Comparison of ENCODE assay signal across 17 cellular contexts in genomic region chr17:4178651-4179050, GRCh38. TPM values are rescaled to one million over a fixed set of nuclear protein-coding genes. Genes with fewer than 3 reads are reported as not detected.
DNase-seq lines count a peak whose midpoint lies in the region; ATAC-seq and TF ChIP-seq lines count a peak whose summit lies in the region.
"Had no signal": no experiment of that assay in that cellular context is flagged by ENCODE, and none has a peak within 500 bp of the region (broad histone marks: within the 10 kb centered on the region; RNA-seq: fewer than 3 reads in every experiment).

No MANE protein-coding gene starts in this region.

- no peak for DNase-seq in activated CD8-positive, alpha-beta T cell treated with anti-CD3 and anti-CD28 coated beads, Interleukin-2, amount 10 ng/mL, durations not matched to agents 7 days and 5 days
- no peak for DNase-seq in activated CD8-positive, alpha-beta T cell treated with anti-CD3 and anti-CD28 coated beads for 36 hours
- DNase-seq in CD4-positive, alpha-beta T cell, result no peak
- no peak for DNase-seq in osteocyte (ENCODE audit: extremely low spot score, unreplicated experiment)
- DNase-seq in activated T-helper 2 cell treated with anti-CD3 and anti-CD28 coated beads, Interferon-gamma antibody, Interleukin-2, Interleukin-4, amounts not matched to agents 10 μg/mL and 5 μg/mL and 100 μg/mL, durations not matched to agents 14 hours and 24 hours and 36 hours (ENCODE audit: low spot score), result no peak
- no peak for DNase-seq in stimulated activated CD4-positive, alpha-beta T cell treated with anti-CD3 and anti-CD28 coated beads, Interleukin-15, amount 100 ng/mL, for 24 hours
- DNase-seq: HFFc6, KG1, NCI-H1048, NCI-H1436 treated with DMSO at 0.1 percent for 48 hours, NCI-H2081, NCI-H510A treated with DMSO at 0.1 percent for 48 hours, NCI-H82, PC-3 had no signal

- POLR2A ChIA-PET in activated CD8-positive, alpha-beta T cell treated with anti-CD3 and anti-CD28 coated beads, Interleukin-2, amount 10 ng/mL, durations not matched to agents 7 days and 5 days (lab: Charles Lee), result no interaction called here
- POLR2A ChIA-PET in activated CD8-positive, alpha-beta T cell treated with anti-CD3 and anti-CD28 coated beads for 36 hours (lab: Charles Lee), result interaction anchor here (0.8 kb wide), 1 partner anchor 85 kb away, joined by 3 read pairs; the partner anchor contains the start of gene ANKFY1
- POLR2A ChIA-PET in CD4-positive, alpha-beta T cell (lab: Charles Lee), result interaction anchor here (0.9 to 6.9 kb wide), 2 partner anchors 9 to 35 kb away, joined by 3 to 171 read pairs; partner anchors contain the start of genes CYB5D2 and ZZEF1

- intact Hi-C loops in activated CD8-positive, alpha-beta T cell treated with anti-CD3 and anti-CD28 coated beads for 36 hours (cut with micrococcal nuclease), result no loop called here
- intact Hi-C loops in CD4-positive, alpha-beta T cell (cut with DNase I, micrococcal nuclease), result loop anchor here in 1 of 2 experiments (5.0 kb wide), 1 partner anchor 36 kb away; the partner anchor contains the start of genes CYB5D2 and ZZEF1
- intact Hi-C loops in activated T-helper 2 cell treated with anti-CD3 and anti-CD28 coated beads, Interferon-gamma antibody, Interleukin-2, Interleukin-4, amounts not matched to agents 10 μg/mL and 5 μg/mL and 100 μg/mL, durations not matched to agents 14 hours and 24 hours and 36 hours (cut with micrococcal nuclease), result no loop called here

- no peak for ATAC-seq in activated CD8-positive, alpha-beta T cell treated with anti-CD3 and anti-CD28 coated beads, Interleukin-2, amount 10 ng/mL, durations not matched to agents 7 days and 5 days
- no peak for ATAC-seq in activated CD8-positive, alpha-beta T cell treated with anti-CD3 and anti-CD28 coated beads for 36 hours
- no peak for ATAC-seq in CD4-positive, alpha-beta T cell (ENCODE audit: poor library complexity)
- ATAC-seq in activated T-helper 17 cell treated with anti-CD3 and anti-CD28 coated beads, Interleukin-2, amount 50 U/mL, for 72 hours (replicated peaks), result no peak
- ATAC-seq: PC-3 had no signal

- H3K4me1 Mint-ChIP-seq in activated CD8-positive, alpha-beta T cell treated with anti-CD3 and anti-CD28 coated beads, Interleukin-2, amount 10 ng/mL, durations not matched to agents 7 days and 5 days (ENCODE audit: low read depth), result peaks cover 46% of the 10 kb centered on the region
- H3K4me1 Mint-ChIP-seq in activated CD8-positive, alpha-beta T cell treated with anti-CD3 and anti-CD28 coated beads for 36 hours (ENCODE audit: low read depth), result peaks cover 45% of the 10 kb centered on the region
- peaks cover 55% of the 10 kb centered on the region for H3K4me1 Mint-ChIP-seq in CD4-positive, alpha-beta T cell (ENCODE audit: low read depth)
- H3K4me1 Mint-ChIP-seq in activated T-helper 17 cell treated with anti-CD3 and anti-CD28 coated beads, Interleukin-2, amount 50 U/mL, for 72 hours, result peaks cover 40% of the 10 kb centered on the region
- peaks cover 33% of the 10 kb centered on the region for H3K4me1 Mint-ChIP-seq in osteocyte (ENCODE audit: unreplicated experiment)
- peaks cover 39% of the 10 kb centered on the region for H3K4me1 Mint-ChIP-seq in activated T-helper 2 cell treated with anti-CD3 and anti-CD28 coated beads, Interferon-gamma antibody, Interleukin-2, Interleukin-4, amounts not matched to agents 10 μg/mL and 5 μg/mL and 100 μg/mL, durations not matched to agents 14 hours and 24 hours and 36 hours (ENCODE audit: low read depth)

- no peaks in the 10 kb centered on the region for H3K9me3 Mint-ChIP-seq in activated CD8-positive, alpha-beta T cell treated with anti-CD3 and anti-CD28 coated beads, Interleukin-2, amount 10 ng/mL, durations not matched to agents 7 days and 5 days (ENCODE audit: insufficient read depth)
- H3K9me3 Mint-ChIP-seq in activated CD8-positive, alpha-beta T cell treated with anti-CD3 and anti-CD28 coated beads for 36 hours, result no peaks in the 10 kb centered on the region
- no peaks in the 10 kb centered on the region for H3K9me3 Mint-ChIP-seq in CD4-positive, alpha-beta T cell
- H3K9me3 Mint-ChIP-seq in activated T-helper 17 cell treated with anti-CD3 and anti-CD28 coated beads, Interleukin-2, amount 50 U/mL, for 72 hours, result no peaks in the 10 kb centered on the region
- no peaks in the 10 kb centered on the region for H3K9me3 Mint-ChIP-seq in osteocyte (ENCODE audit: unreplicated experiment)
- H3K9me3 Mint-ChIP-seq in activated T-helper 2 cell treated with anti-CD3 and anti-CD28 coated beads, Interferon-gamma antibody, Interleukin-2, Interleukin-4, amounts not matched to agents 10 μg/mL and 5 μg/mL and 100 μg/mL, durations not matched to agents 14 hours and 24 hours and 36 hours, result no peaks in the 10 kb centered on the region
- H3K9me3 Mint-ChIP-seq: HFFc6 had no signal

- no peak for TF ChIP-seq CTCF in activated CD8-positive, alpha-beta T cell treated with anti-CD3 and anti-CD28 coated beads for 36 hours (IDR thresholded peaks at IDR 0.05)
- no peak for TF ChIP-seq CTCF in CD4-positive, alpha-beta T cell (IDR thresholded peaks at IDR 0.05)
- TF ChIP-seq CTCF in osteocyte (IDR thresholded peaks at IDR 0.05), result no peak

- peak overlapping the region; percentile 52 for H3K27ac Mint-ChIP-seq in activated CD8-positive, alpha-beta T cell treated with anti-CD3 and anti-CD28 coated beads, Interleukin-2, amount 10 ng/mL, durations not matched to agents 7 days and 5 days
- H3K27ac Mint-ChIP-seq in activated CD8-positive, alpha-beta T cell treated with anti-CD3 and anti-CD28 coated beads for 36 hours, result no peak overlapping the region
- H3K27ac Mint-ChIP-seq in CD4-positive, alpha-beta T cell, result peak overlapping the region; percentile 90
- H3K27ac Mint-ChIP-seq in activated T-helper 17 cell treated with anti-CD3 and anti-CD28 coated beads, Interleukin-2, amount 50 U/mL, for 72 hours, result no peak overlapping the region
- H3K27ac Mint-ChIP-seq in osteocyte (ENCODE audit: unreplicated experiment), result peak overlapping the region; percentile 18
- no peak overlapping the region for H3K27ac Mint-ChIP-seq in activated T-helper 2 cell treated with anti-CD3 and anti-CD28 coated beads, Interferon-gamma antibody, Interleukin-2, Interleukin-4, amounts not matched to agents 10 μg/mL and 5 μg/mL and 100 μg/mL, durations not matched to agents 14 hours and 24 hours and 36 hours

- no peaks in the 10 kb centered on the region for H3K27me3 Mint-ChIP-seq in activated CD8-positive, alpha-beta T cell treated with anti-CD3 and anti-CD28 coated beads, Interleukin-2, amount 10 ng/mL, durations not matched to agents 7 days and 5 days (ENCODE audit: low read depth)
- no peaks in the 10 kb centered on the region for H3K27me3 Mint-ChIP-seq in activated CD8-positive, alpha-beta T cell treated with anti-CD3 and anti-CD28 coated beads for 36 hours
- H3K27me3 Mint-ChIP-seq in CD4-positive, alpha-beta T cell, result no peaks in the 10 kb centered on the region
- no peaks in the 10 kb centered on the region for H3K27me3 Mint-ChIP-seq in activated T-helper 17 cell treated with anti-CD3 and anti-CD28 coated beads, Interleukin-2, amount 50 U/mL, for 72 hours
- no peaks in the 10 kb centered on the region for H3K27me3 Mint-ChIP-seq in osteocyte (ENCODE audit: unreplicated experiment)
- no peaks in the 10 kb centered on the region for H3K27me3 Mint-ChIP-seq in activated T-helper 2 cell treated with anti-CD3 and anti-CD28 coated beads, Interferon-gamma antibody, Interleukin-2, Interleukin-4, amounts not matched to agents 10 μg/mL and 5 μg/mL and 100 μg/mL, durations not matched to agents 14 hours and 24 hours and 36 hours (ENCODE audit: low read depth)

- no peaks in the 10 kb centered on the region for H3K9me3 ChIP-seq in CD4-positive, alpha-beta T cell (ENCODE audit: control insufficient read depth, low read length)

- H3K27ac ChIP-seq in CD4-positive, alpha-beta T cell (ENCODE audit: low read depth, low read length), result no peak overlapping the region
- H3K27ac ChIP-seq: C4-2B, RWPE1 had no signal

- CTCF ChIA-PET in activated CD8-positive, alpha-beta T cell treated with anti-CD3 and anti-CD28 coated beads, Interleukin-2, amount 10 ng/mL, durations not matched to agents 7 days and 5 days (lab: Charles Lee), result no interaction called here
- CTCF ChIA-PET in activated CD8-positive, alpha-beta T cell treated with anti-CD3 and anti-CD28 coated beads for 36 hours (lab: Charles Lee), result interaction anchor here (0.9 to 1.0 kb wide), 2 partner anchors 126 to 243 kb away, joined by 3 to 4 read pairs; no protein-coding TSS in a partner anchor
- CTCF ChIA-PET in CD4-positive, alpha-beta T cell (lab: Charles Lee), result interaction anchor here (1.6 kb wide), 1 partner anchor 36 kb away, joined by 5 read pairs; the partner anchor contains the start of genes CYB5D2 and ZZEF1

- H3K27me3 ChIP-seq in CD4-positive, alpha-beta T cell (ENCODE audit: control insufficient read depth, insufficient read depth, low read length), result no peaks in the 10 kb centered on the region

- no peak overlapping the region for H3K4me3 Mint-ChIP-seq in activated CD8-positive, alpha-beta T cell treated with anti-CD3 and anti-CD28 coated beads, Interleukin-2, amount 10 ng/mL, durations not matched to agents 7 days and 5 days
- no peak overlapping the region for H3K4me3 Mint-ChIP-seq in activated CD8-positive, alpha-beta T cell treated with anti-CD3 and anti-CD28 coated beads for 36 hours
- H3K4me3 Mint-ChIP-seq in CD4-positive, alpha-beta T cell, result no peak overlapping the region
- peak overlapping the region; percentile 73 for H3K4me3 Mint-ChIP-seq in activated T-helper 17 cell treated with anti-CD3 and anti-CD28 coated beads, Interleukin-2, amount 50 U/mL, for 72 hours
- no peak overlapping the region for H3K4me3 Mint-ChIP-seq in osteocyte (ENCODE audit: unreplicated experiment)
- no peak overlapping the region for H3K4me3 Mint-ChIP-seq in activated T-helper 2 cell treated with anti-CD3 and anti-CD28 coated beads, Interferon-gamma antibody, Interleukin-2, Interleukin-4, amounts not matched to agents 10 μg/mL and 5 μg/mL and 100 μg/mL, durations not matched to agents 14 hours and 24 hours and 36 hours (ENCODE audit: low read depth)
- H3K4me3 Mint-ChIP-seq: HFFc6 had no signal

- H3K36me3 Mint-ChIP-seq in activated CD8-positive, alpha-beta T cell treated with anti-CD3 and anti-CD28 coated beads, Interleukin-2, amount 10 ng/mL, durations not matched to agents 7 days and 5 days (ENCODE audit: low read depth), result peaks cover 88% of the 10 kb centered on the region
- H3K36me3 Mint-ChIP-seq in activated CD8-positive, alpha-beta T cell treated with anti-CD3 and anti-CD28 coated beads for 36 hours (ENCODE audit: low read depth), result peaks cover 62% of the 10 kb centered on the region
- H3K36me3 Mint-ChIP-seq in CD4-positive, alpha-beta T cell (ENCODE audit: low read depth), result peaks cover 89% of the 10 kb centered on the region
- H3K36me3 Mint-ChIP-seq in activated T-helper 17 cell treated with anti-CD3 and anti-CD28 coated beads, Interleukin-2, amount 50 U/mL, for 72 hours (ENCODE audit: low read depth), result peaks cover 99% of the 10 kb centered on the region
- H3K36me3 Mint-ChIP-seq in osteocyte (ENCODE audit: unreplicated experiment), result peaks cover 47% of the 10 kb centered on the region
- peaks cover 84% of the 10 kb centered on the region for H3K36me3 Mint-ChIP-seq in activated T-helper 2 cell treated with anti-CD3 and anti-CD28 coated beads, Interferon-gamma antibody, Interleukin-2, Interleukin-4, amounts not matched to agents 10 μg/mL and 5 μg/mL and 100 μg/mL, durations not matched to agents 14 hours and 24 hours and 36 hours (ENCODE audit: low read depth)

RNA-seq across cellular contexts. Expression of gene CYB5D2, which starts 35.7 kb away (rescaled TPM):
- 1 to 10 TPM; 4.6 to 5.8 TPM for total RNA-seq in activated CD8-positive, alpha-beta T cell treated with anti-CD3 and anti-CD28 coated beads, Interleukin-2, amount 10 ng/mL, durations not matched to agents 7 days and 5 days
- 1 to 10 TPM; 7.1 to 8.1 TPM for total RNA-seq in activated CD8-positive, alpha-beta T cell treated with anti-CD3 and anti-CD28 coated beads for 36 hours
- total RNA-seq in CD4-positive, alpha-beta T cell, result 1 to 10 TPM; 3.9 to 4.4 TPM
- total RNA-seq in activated T-helper 17 cell treated with anti-CD3 and anti-CD28 coated beads, Interleukin-2, amount 50 U/mL, for 72 hours, result 1 to 10 TPM; 6.6 to 8.4 TPM
- 22.3 and 26.2 TPM in 2 replicates for total RNA-seq in osteocyte
- 5.4 and 6.0 TPM in 2 replicates for total RNA-seq in activated T-helper 2 cell treated with anti-CD3 and anti-CD28 coated beads, Interferon-gamma antibody, Interleukin-2, Interleukin-4, amounts not matched to agents 10 μg/mL and 5 μg/mL and 100 μg/mL, durations not matched to agents 14 hours and 24 hours and 36 hours

RNA-seq across cellular contexts. Expression of gene ZZEF1, which starts 35.8 kb away (rescaled TPM):
- 10 to 100 TPM; 54.1 to 55.3 TPM for total RNA-seq in activated CD8-positive, alpha-beta T cell treated with anti-CD3 and anti-CD28 coated beads, Interleukin-2, amount 10 ng/mL, durations not matched to agents 7 days and 5 days
- 10 to 100 TPM; 28.1 to 30.6 TPM for total RNA-seq in activated CD8-positive, alpha-beta T cell treated with anti-CD3 and anti-CD28 coated beads for 36 hours
- total RNA-seq in CD4-positive, alpha-beta T cell, result 10 to 100 TPM; 83.1 to 85.0 TPM
- total RNA-seq in activated T-helper 17 cell treated with anti-CD3 and anti-CD28 coated beads, Interleukin-2, amount 50 U/mL, for 72 hours, result 10 to 100 TPM; 48.1 to 48.2 TPM
- 47.1 and 52.0 TPM in 2 replicates for total RNA-seq in osteocyte
- 36.4 and 38.5 TPM in 2 replicates for total RNA-seq in activated T-helper 2 cell treated with anti-CD3 and anti-CD28 coated beads, Interferon-gamma antibody, Interleukin-2, Interleukin-4, amounts not matched to agents 10 μg/mL and 5 μg/mL and 100 μg/mL, durations not matched to agents 14 hours and 24 hours and 36 hours

Comparison
In these comparisons a context has a peak if more than half of its experiments do, and no peak if none do; other contexts are left out.
1. H3K27ac Mint-ChIP-seq: peak in activated CD8-positive, alpha-beta T cell treated with anti-CD3 and anti-CD28 coated beads, Interleukin-2, amount 10 ng/mL, durations not matched to agents 7 days and 5 days (single experiment), CD4-positive, alpha-beta T cell (single experiment) and osteocyte (single experiment); none in activated CD8-positive, alpha-beta T cell treated with anti-CD3 and anti-CD28 coated beads for 36 hours (single experiment), activated T-helper 17 cell treated with anti-CD3 and anti-CD28 coated beads, Interleukin-2, amount 50 U/mL, for 72 hours (single experiment) and activated T-helper 2 cell treated with anti-CD3 and anti-CD28 coated beads, Interferon-gamma antibody, Interleukin-2, Interleukin-4, amounts not matched to agents 10 μg/mL and 5 μg/mL and 100 μg/mL, durations not matched to agents 14 hours and 24 hours and 36 hours (single experiment).